Comparison of ENCODE assay signal across 8 cellular contexts in the genomic region with DNA sequence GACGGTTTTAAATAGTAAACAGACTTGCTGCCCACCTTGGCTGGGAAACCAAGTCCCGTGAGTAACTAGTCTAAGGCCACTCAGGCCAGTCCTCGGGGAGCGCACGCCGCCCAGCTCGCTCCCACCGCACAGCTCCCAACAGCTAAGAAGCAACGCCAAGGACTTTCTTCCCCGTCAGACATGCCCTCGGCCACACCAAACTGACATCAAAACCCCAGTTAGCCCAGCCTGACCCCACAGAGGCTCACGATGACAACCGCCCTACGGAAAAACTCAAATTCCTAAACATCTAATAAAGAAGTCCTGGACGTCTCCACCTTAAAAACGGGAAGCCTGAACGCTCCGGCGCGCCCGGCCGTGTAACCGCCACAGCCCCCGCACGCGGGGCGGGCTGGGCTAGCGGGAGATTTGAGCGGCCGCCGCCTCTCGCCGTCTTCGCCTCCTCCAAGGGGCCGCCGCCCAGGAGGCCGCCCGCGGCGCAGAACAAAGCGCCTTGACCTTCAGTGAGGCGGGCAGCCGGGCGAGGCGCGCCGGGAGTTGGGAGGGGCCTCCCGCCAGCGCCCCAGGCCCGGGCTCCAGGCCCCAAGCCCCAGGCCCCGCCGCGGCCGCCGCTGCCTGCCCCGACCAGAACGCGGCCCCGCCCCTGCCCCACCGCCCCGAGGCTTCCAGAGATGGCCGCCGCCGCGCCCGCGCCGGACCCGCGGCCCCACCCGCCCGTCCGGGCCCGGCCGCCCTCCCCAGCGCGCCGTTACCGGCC. TPM values are rescaled to one million over a fixed set of nuclear protein-coding genes. Genes with fewer than 3 reads are reported as not detected.
DNase-seq lines count a peak whose midpoint lies in the region; ATAC-seq and TF ChIP-seq lines count a peak whose summit lies in the region.

No MANE protein-coding gene starts in this region.

- no peak overlapping the region for H2BK12ac ChIP-seq in neuronal stem cell (ENCODE audit: low read length)

- peaks cover 38% of the 10 kb centered on the region for H3K36me3 Mint-ChIP-seq in activated CD8-positive, alpha-beta T cell treated with anti-CD3 and anti-CD28 coated beads for 36 hours (ENCODE audit: low read depth)

- H3K4me2 ChIP-seq in neuronal stem cell (ENCODE audit: insufficient read depth, low read length, poor library complexity, severe bottlenecking): peak overlapping the region; percentile 90

- peak overlapping the region; percentile 98 for H3K23ac ChIP-seq in neuronal stem cell (ENCODE audit: low read depth, low read length, poor library complexity)

- peak overlapping the region; percentile 92 for H3K18ac ChIP-seq in neuronal stem cell (ENCODE audit: low read length)

- H3K9me3 ChIP-seq in HUES6 (ENCODE audit: control insufficient read depth, insufficient read depth, low read depth, low read length) (no peaks in the 10 kb centered on the region), neuronal stem cell (replicated peaks in 1 of 2; ENCODE audit: control insufficient read depth in 2 of 2, insufficient read depth in 1 of 2, low read depth in 1 of 2, low read length in 2 of 2) (no peaks in the 10 kb centered on the region)

- no peaks in the 10 kb centered on the region for H3K9me3 Mint-ChIP-seq in activated CD8-positive, alpha-beta T cell treated with anti-CD3 and anti-CD28 coated beads for 36 hours

- peak overlapping the region; percentile 94 for H2AFZ ChIP-seq in neuronal stem cell (ENCODE audit: low read length)

- H3K4me3 ChIP-seq in HUES6 (ENCODE audit: low read depth, low read length) (peak overlapping the region; percentile 98), neuronal stem cell (ENCODE audit: low read length in 2 of 2) (peak overlapping the region; percentile 80 to 91)

- no peak overlapping the region for H3K14ac ChIP-seq in neuronal stem cell (ENCODE audit: low read length)

- CTCF ChIA-PET in activated CD8-positive, alpha-beta T cell treated with anti-CD3 and anti-CD28 coated beads for 36 hours (lab: Charles Lee): interaction anchor here (0.6 to 3.6 kb wide), 4 partner anchors 22 to 55 kb away, joined by 3 to 27 read pairs (median 3); no protein-coding TSS in a partner anchor

- DNase-seq in DMS 273 (lab: John Stamatoyannopoulos, UW; ENCODE audit: unreplicated experiment): peak; percentile 77
- no peak for DNase-seq in DMS 273 treated with DMSO at 0.1 percent for 48 hours (lab: John Stamatoyannopoulos, UW)
- DNase-seq in activated CD8-positive, alpha-beta T cell treated with anti-CD3 and anti-CD28 coated beads for 36 hours: peak; percentile 59
- peak in 1 of 2 donors; percentile 28 for DNase-seq in foreskin keratinocyte
- DNase-seq in neuronal stem cell (ENCODE audit: low spot score): peak; percentile 58
- DNase-seq in activated effector memory CD4-positive, alpha-beta T cell treated with Interleukin-2 at 50 U/mL for 16 hours: no peak

- H3K27me3 Mint-ChIP-seq in activated CD8-positive, alpha-beta T cell treated with anti-CD3 and anti-CD28 coated beads for 36 hours: no peaks in the 10 kb centered on the region

- H3K27ac ChIP-seq in HUES6 (ENCODE audit: low read depth, low read length): peak overlapping the region; percentile 91
- H3K27ac ChIP-seq in foreskin keratinocyte: peak overlapping the region; percentile 53
- H3K27ac ChIP-seq in neuronal stem cell (replicated peaks; ENCODE audit: low read length): peak overlapping the region; percentile 70

- H3K4me1 ChIP-seq in HUES6 (ENCODE audit: control insufficient read depth, insufficient read depth, low read length): peaks cover 35% of the 10 kb centered on the region
- H3K4me1 ChIP-seq in foreskin keratinocyte: peaks cover 22% of the 10 kb centered on the region
- peaks cover 3 to 23% of the 10 kb centered on the region in 2 donors for H3K4me1 ChIP-seq in neuronal stem cell (ENCODE audit: control insufficient read depth in 2 of 2, insufficient read depth in 1 of 2, low read depth in 1 of 2, low read length in 2 of 2)

- POLR2A ChIA-PET in activated CD8-positive, alpha-beta T cell treated with anti-CD3 and anti-CD28 coated beads for 36 hours (lab: Charles Lee): interaction anchor here (0.9 to 8.3 kb wide), 14 partner anchors 8 to 46 kb away, joined by 3 to 79 read pairs (median 5); no protein-coding TSS in a partner anchor

- H2BK5ac ChIP-seq in neuronal stem cell (ENCODE audit: low read length): no peak overlapping the region

- H2AK5ac ChIP-seq in neuronal stem cell (ENCODE audit: low read depth, low read length): peak overlapping the region; percentile 43

- no peak overlapping the region for H3K4ac ChIP-seq in neuronal stem cell (ENCODE audit: low read length)

- peak overlapping the region; percentile 94 for H3K4me3 Mint-ChIP-seq in activated CD8-positive, alpha-beta T cell treated with anti-CD3 and anti-CD28 coated beads for 36 hours

- H2BK120ac ChIP-seq in neuronal stem cell (ENCODE audit: low read depth, low read length): no peak overlapping the region

- H4K91ac ChIP-seq in neuronal stem cell (ENCODE audit: low read depth, low read length, poor library complexity): no peak overlapping the region

- ATAC-seq in GM21529 (IDR thresholded peaks at IDR 0.05; ENCODE audit: unreplicated experiment) (peak; percentile 39), foreskin keratinocyte (peak; percentile 70)
- ATAC-seq in activated CD8-positive, alpha-beta T cell treated with anti-CD3 and anti-CD28 coated beads for 36 hours: peak; percentile 28

- peaks cover 4% of the 10 kb centered on the region for H3K79me1 ChIP-seq in neuronal stem cell (ENCODE audit: low read depth, low read length)

- no peak overlapping the region for H2BK15ac ChIP-seq in neuronal stem cell (ENCODE audit: low read length)

- H3K36me3 ChIP-seq in HUES6 (ENCODE audit: control insufficient read depth, insufficient read depth, low read length): peaks cover 11% of the 10 kb centered on the region
- H3K36me3 ChIP-seq in neuronal stem cell (replicated peaks in 1 of 2; ENCODE audit: control insufficient read depth in 2 of 2, insufficient read depth in 2 of 2, low read length in 2 of 2): peaks cover 0 to 24% of the 10 kb centered on the region in 2 donors

- peaks cover 32% of the 10 kb centered on the region for H3K4me1 Mint-ChIP-seq in activated CD8-positive, alpha-beta T cell treated with anti-CD3 and anti-CD28 coated beads for 36 hours (ENCODE audit: low read depth)

- peak overlapping the region; percentile 10 for H4K8ac ChIP-seq in neuronal stem cell (ENCODE audit: low read depth, low read length)

- no CpG with 5 or more reads among the region's 79 CpGs for WGBS in neuronal stem cell (ENCODE audit: extremely low coverage in 2 of 2, insufficient read length in 2 of 2, insufficient replicate concordance in 1 of 2), 2 donors

- H3K27me3 ChIP-seq in HUES6 (ENCODE audit: control insufficient read depth, insufficient read depth, low read length) (no peaks in the 10 kb centered on the region), foreskin keratinocyte (no peaks in the 10 kb centered on the region), neuronal stem cell (ENCODE audit: control insufficient read depth in 3 of 3, insufficient read depth in 3 of 3, low read depth in 1 of 3, low read length in 3 of 3) (no peaks in the 10 kb centered on the region)

- peak overlapping the region; percentile 95 for H3K9ac ChIP-seq in HUES6 (ENCODE audit: low read length)
- H3K9ac ChIP-seq in neuronal stem cell (ENCODE audit: low read depth, low read length, poor library complexity): peak overlapping the region; percentile 89

- TF ChIP-seq CTCF in activated CD8-positive, alpha-beta T cell treated with anti-CD3 and anti-CD28 coated beads for 36 hours (IDR thresholded peaks at IDR 0.05): no peak
- TF ChIP-seq CTCF in foreskin keratinocyte (conservative IDR thresholded peaks at IDR 0.05): no peak

- intact Hi-C loops in activated CD8-positive, alpha-beta T cell treated with anti-CD3 and anti-CD28 coated beads for 36 hours (cut with micrococcal nuclease): no loop called here

- H3K27ac Mint-ChIP-seq in activated CD8-positive, alpha-beta T cell treated with anti-CD3 and anti-CD28 coated beads for 36 hours: peak overlapping the region; percentile 99

RNA-seq across cellular contexts. Expression of a gene that starts 0.5 kb away (rescaled TPM):
- 100 to 1,000 TPM; 212 to 223 TPM for total RNA-seq in activated CD8-positive, alpha-beta T cell treated with anti-CD3 and anti-CD28 coated beads for 36 hours
- total RNA-seq in foreskin keratinocyte: 137 and 151 TPM in 2 replicates
- 95.9 and 105 TPM in 2 replicates for polyA plus RNA-seq in foreskin keratinocyte
- polyA plus RNA-seq in neuronal stem cell (2013, experiment 1 of 2): 113 TPM
- 107 TPM for polyA plus RNA-seq in neuronal stem cell (2013, experiment 2 of 2)

Comparison
In these comparisons a context has a peak if more than half of its experiments do, and no peak if none do; other contexts are left out.
1. DNase-seq: peak in DMS 273 (single experiment), activated CD8-positive, alpha-beta T cell treated with anti-CD3 and anti-CD28 coated beads for 36 hours (single experiment) and neuronal stem cell (single experiment); none in DMS 273 treated with DMSO at 0.1 percent for 48 hours (single experiment) and activated effector memory CD4-positive, alpha-beta T cell treated with Interleukin-2 at 50 U/mL for 16 hours (single experiment).
2. Peak in every context shown above with its lines, with median percentiles within 50 percentile points of each other: ATAC-seq and H3K27ac ChIP-seq.